21 cellular contexts compared by ENCODE assay signal in the genomic region with DNA sequence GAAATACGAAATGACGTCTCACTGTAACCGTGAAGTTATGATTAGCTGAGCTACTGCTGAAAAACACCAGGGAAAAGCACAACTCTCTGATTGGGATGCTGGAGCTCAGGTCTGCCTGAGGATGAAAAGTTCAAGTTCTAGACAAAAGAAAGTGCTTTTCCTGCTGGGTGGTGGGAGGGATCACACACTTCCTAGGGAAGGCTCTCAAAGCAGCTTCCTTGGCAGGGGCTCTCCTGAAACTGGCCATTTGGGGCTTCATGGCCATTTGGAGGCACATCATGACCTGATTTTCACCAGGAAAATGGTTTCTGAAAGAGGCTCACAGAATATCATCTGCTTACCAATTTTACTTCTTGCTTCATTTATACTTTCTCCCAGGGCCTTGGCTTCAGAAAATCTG.
"Had no signal": no experiment of that assay in that cellular context is flagged by ENCODE, and none has a peak within 500 bp of the region (broad histone marks: within the 10 kb centered on the region; RNA-seq: fewer than 3 reads in every experiment).

No MANE protein-coding gene starts in this region.

- H3K9me3 ChIP-seq: breast epithelium, gastroesophageal sphincter, mucosa of descending colon, right lobe of liver, tibial artery had no signal

- H3K9me3 Mint-ChIP-seq: activated B cell treated with CpG ODN at 0.5 μM for 24 hours; activated naive CD4-positive, alpha-beta T cell treated with anti-CD3 and anti-CD28 coated beads, Interleukin-2, amount 50 U/mL, for 72 hours; activated T-cell treated with anti-CD3 and anti-CD28 coated beads, Interleukin-2, amount 50 U/mL, for 72 hours; central memory CD8-positive, alpha-beta T cell; effector memory CD8-positive, alpha-beta T cell; natural killer cell treated with Interleukin-12 subunit alpha and Interleukin-12 subunit beta and Interleukin-15 and Interleukin-18, amount 100 ng/mL, for 72 hours; stimulated activated naive CD8-positive, alpha-beta T cell treated with anti-CD3 and anti-CD28 coated beads, Interleukin-15, amount 100 ng/mL, for 72 hours had no signal

- H3K4me1 Mint-ChIP-seq: activated B cell treated with CpG ODN at 0.5 μM for 24 hours; central memory CD8-positive, alpha-beta T cell; stimulated activated naive CD8-positive, alpha-beta T cell treated with anti-CD3 and anti-CD28 coated beads, Interleukin-15, amount 100 ng/mL, for 72 hours; T-helper 17 cell had no signal

- H3K4me3 ChIP-seq: breast epithelium, gastroesophageal sphincter, mucosa of descending colon, right lobe of liver, skin epidermis, tibial artery had no signal

- H3K27ac ChIP-seq: breast epithelium, right lobe of liver had no signal

- H3K27me3 ChIP-seq: breast epithelium, gastroesophageal sphincter, right lobe of liver, tibial artery had no signal

- DNase-seq: activated B cell treated with CpG ODN at 0.5 μM for 24 hours; activated naive CD4-positive, alpha-beta T cell; activated T-cell treated with anti-CD3 and anti-CD28 coated beads for 4 hours; activated T-cell treated with anti-CD3 and anti-CD28 coated beads, Interleukin-2, amount 50 U/mL, for 72 hours; cortex of kidney; effector memory CD8-positive, alpha-beta T cell; erythroblast; mesendoderm; right lobe of liver; stimulated activated CD4-positive, alpha-beta T cell treated with anti-CD3 and anti-CD28 coated beads, Interleukin-12 subunit alpha, Interleukin-12 subunit beta, amount 100 ng/mL, for 4 hours; stimulated activated CD4-positive, alpha-beta T cell treated with anti-CD3 and anti-CD28 coated beads, Interleukin-4, amount 100 ng/mL, for 1 hour; stimulated activated naive CD8-positive, alpha-beta T cell treated with anti-CD3 and anti-CD28 coated beads, Interleukin-15, amount 100 ng/mL, for 72 hours; T-helper 17 cell had no signal

- H3K4me3 Mint-ChIP-seq: activated B cell treated with CpG ODN at 0.5 μM for 24 hours; activated T-cell treated with anti-CD3 and anti-CD28 coated beads, Interleukin-2, amount 50 U/mL, for 72 hours; central memory CD8-positive, alpha-beta T cell; effector memory CD8-positive, alpha-beta T cell; natural killer cell treated with Interleukin-12 subunit alpha and Interleukin-12 subunit beta and Interleukin-15 and Interleukin-18, amount 100 ng/mL, for 72 hours; stimulated activated naive CD8-positive, alpha-beta T cell treated with anti-CD3 and anti-CD28 coated beads, Interleukin-15, amount 100 ng/mL, for 72 hours; T-helper 17 cell had no signal

- H3K36me3 ChIP-seq: breast epithelium, gastroesophageal sphincter, right lobe of liver, tibial artery had no signal

- H3K4me1 ChIP-seq: breast epithelium, right lobe of liver had no signal

- H3K27ac Mint-ChIP-seq: activated B cell treated with CpG ODN at 0.5 μM for 24 hours; activated naive CD4-positive, alpha-beta T cell treated with anti-CD3 and anti-CD28 coated beads, Interleukin-2, amount 50 U/mL, for 72 hours; activated T-cell treated with anti-CD3 and anti-CD28 coated beads, Interleukin-2, amount 50 U/mL, for 72 hours; effector memory CD8-positive, alpha-beta T cell; natural killer cell treated with Interleukin-12 subunit alpha and Interleukin-12 subunit beta and Interleukin-15 and Interleukin-18, amount 100 ng/mL, for 72 hours; stimulated activated naive CD8-positive, alpha-beta T cell treated with anti-CD3 and anti-CD28 coated beads, Interleukin-15, amount 100 ng/mL, for 72 hours; T-helper 17 cell had no signal

- H3K27me3 Mint-ChIP-seq: activated B cell treated with CpG ODN at 0.5 μM for 24 hours; stimulated activated naive CD8-positive, alpha-beta T cell treated with anti-CD3 and anti-CD28 coated beads, Interleukin-15, amount 100 ng/mL, for 72 hours had no signal

- H3K36me3 Mint-ChIP-seq: activated naive CD4-positive, alpha-beta T cell treated with anti-CD3 and anti-CD28 coated beads, Interleukin-2, amount 50 U/mL, for 72 hours; natural killer cell treated with Interleukin-12 subunit alpha and Interleukin-12 subunit beta and Interleukin-15 and Interleukin-18, amount 100 ng/mL, for 72 hours had no signal

- ATAC-seq: activated naive CD4-positive, alpha-beta T cell treated with anti-CD3 and anti-CD28 coated beads, Interleukin-2, amount 50 U/mL, for 72 hours; activated T-cell treated with anti-CD3 and anti-CD28 coated beads, Interleukin-2, amount 50 U/mL, for 72 hours; effector memory CD8-positive, alpha-beta T cell; natural killer cell treated with Interleukin-12 subunit alpha and Interleukin-12 subunit beta and Interleukin-15 and Interleukin-18, amount 100 ng/mL, for 72 hours; right lobe of liver; stimulated activated naive CD8-positive, alpha-beta T cell treated with anti-CD3 and anti-CD28 coated beads, Interleukin-15, amount 100 ng/mL, for 72 hours; T-helper 17 cell had no signal
